ENCODE assay signal across 23 cellular contexts in genomic region chr4:158903472-158904043, GRCh38.
"Had no signal": no experiment of that assay in that cellular context is flagged by ENCODE, and none has a peak within 500 bp of the region (broad histone marks: within the 10 kb centered on the region; RNA-seq: fewer than 3 reads in every experiment).

No MANE protein-coding gene starts in this region.

- H3K9me3 Mint-ChIP-seq: natural killer cell, T-cell had no signal

- H3K27me3 Mint-ChIP-seq: activated naive CD8-positive, alpha-beta T cell treated with anti-CD3 and anti-CD28 coated beads for 36 hours; stimulated activated naive B cell treated with anti-CD40 and anti-IgM and Interleukin-4, amounts not matched to agents 10 μg/mL and 1 μg/mL and 100 μg/mL, for 72 hours; T-cell had no signal

- ATAC-seq: stimulated activated naive B cell treated with anti-CD40 and anti-IgM and Interleukin-4, amounts not matched to agents 10 μg/mL and 1 μg/mL and 100 μg/mL, for 72 hours had no signal

- H3K4me3 Mint-ChIP-seq: activated naive CD8-positive, alpha-beta T cell treated with anti-CD3 and anti-CD28 coated beads for 36 hours; brain; natural killer cell; stimulated activated naive B cell treated with anti-CD40 and anti-IgM and Interleukin-4, amounts not matched to agents 10 μg/mL and 1 μg/mL and 100 μg/mL, for 72 hours; T-cell had no signal

- H3K27ac ChIP-seq: epithelial cell of prostate, left lung, skin epidermis, tibial nerve had no signal

- H3K36me3 Mint-ChIP-seq: natural killer cell had no signal

- H3K4me3 ChIP-seq: left lung, skin epidermis, tibial nerve had no signal

- H3K27ac Mint-ChIP-seq: activated naive CD8-positive, alpha-beta T cell treated with anti-CD3 and anti-CD28 coated beads for 36 hours; stimulated activated naive B cell treated with anti-CD40 and anti-IgM and Interleukin-4, amounts not matched to agents 10 μg/mL and 1 μg/mL and 100 μg/mL, for 72 hours; T-cell had no signal

- H3K27me3 ChIP-seq: left lung, tibial nerve had no signal

- H3K9me3 ChIP-seq: left lung, SK-N-SH had no signal

- DNase-seq: activated CD4-positive, alpha-beta T cell treated with anti-CD3 and anti-CD28 coated beads for 1 hour; activated CD4-positive, alpha-beta T cell treated with anti-CD3 and anti-CD28 coated beads, Interleukin-2, amount 50 U/mL, for 4 hours; activated effector memory CD4-positive, alpha-beta T cell treated with Interleukin-2 at 50 U/mL for 16 hours; activated naive CD8-positive, alpha-beta T cell treated with anti-CD3 and anti-CD28 coated beads for 36 hours; activated T-cell treated with anti-CD3 and anti-CD28 coated beads for 4 hours; amygdala; cerebellar nuclear complex; head of caudate nucleus; left lung; mesendoderm; natural killer cell; occipital lobe; right cardiac atrium; SK-N-SH; stimulated activated CD4-positive, alpha-beta T cell treated with anti-CD3 and anti-CD28 coated beads, Interleukin-15, amount 100 ng/mL, for 24 hours; stimulated activated CD4-positive, alpha-beta T cell treated with anti-CD3 and anti-CD28 coated beads, Interleukin-4, amount 100 ng/mL, for 1 hour; stimulated activated naive B cell treated with anti-CD40 and anti-IgM and Interleukin-4, amounts not matched to agents 10 μg/mL and 1 μg/mL and 100 μg/mL, for 72 hours; T-cell; T-helper 9 cell had no signal
